ENCODE assay signal across 24 cellular contexts in the genomic region with DNA sequence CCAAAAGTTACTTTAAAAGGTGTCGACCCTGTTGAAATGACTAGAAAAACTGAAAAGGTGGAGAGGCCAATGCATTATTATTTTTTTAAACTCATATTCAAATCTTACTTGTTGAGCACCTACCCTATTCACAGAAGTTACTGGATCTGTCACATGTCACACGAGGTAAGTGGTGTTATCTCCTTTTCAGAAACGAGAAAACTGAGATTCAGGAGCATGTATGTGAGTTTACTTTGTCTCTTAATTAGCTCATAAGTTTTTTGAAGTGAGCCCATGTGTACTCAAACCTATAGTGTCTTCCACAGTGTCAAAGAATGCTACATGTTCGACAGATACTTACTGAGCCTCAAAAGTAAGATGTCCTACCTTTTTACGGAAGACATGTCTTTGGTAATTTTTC.
"Had no signal": no experiment of that assay in that cellular context is flagged by ENCODE, and none has a peak within 500 bp of the region (broad histone marks: within the 10 kb centered on the region; RNA-seq: fewer than 3 reads in every experiment).

No MANE protein-coding gene starts in this region.

- ATAC-seq: effector memory CD8-positive, alpha-beta T cell; foreskin keratinocyte; gastroesophageal sphincter; heart left ventricle; left colon; left lung; left ventricle myocardium superior; lower lobe of right lung; mucosa of descending colon; naive thymus-derived CD4-positive, alpha-beta T cell had no signal

- H3K27ac ChIP-seq: colonic mucosa, esophagus muscularis mucosa, foreskin keratinocyte, gastroesophageal sphincter, heart left ventricle, hepatocyte, left lung, lower lobe of right lung had no signal

- H3K79me2 ChIP-seq: hepatocyte had no signal

- H3K9me3 ChIP-seq: colonic mucosa, esophagus muscularis mucosa, gastroesophageal sphincter, heart left ventricle, left lung, lower lobe of right lung, mucosa of descending colon had no signal

- H3K36me3 ChIP-seq: colonic mucosa, esophagus muscularis mucosa, gastroesophageal sphincter, heart left ventricle, left lung, lower lobe of right lung had no signal

- DNase-seq: colonic mucosa; cortex of kidney; effector CD8-positive, alpha-beta T cell; effector memory CD8-positive, alpha-beta T cell; endodermal cell; foreskin keratinocyte; heart left ventricle; hypothalamus; immature natural killer cell; islet precursor cell; kidney; kidney glomerular epithelial cell; left colon; left lung; left ventricle myocardium superior; lower lobe of right lung; mesenchymal stem cell; mucosa of descending colon; naive thymus-derived CD4-positive, alpha-beta T cell had no signal

- H3K4me3 ChIP-seq: colonic mucosa, esophagus muscularis mucosa, gastroesophageal sphincter, heart left ventricle, hepatocyte, left lung, lower lobe of right lung, mucosa of descending colon had no signal

- H2AFZ ChIP-seq: hepatocyte had no signal

- H3K4me2 ChIP-seq: hepatocyte had no signal

- FAIRE-seq: endometrium, frontal cortex, kidney had no signal

- H3K27me3 ChIP-seq: colonic mucosa, esophagus muscularis mucosa, foreskin keratinocyte, gastroesophageal sphincter, heart left ventricle, hepatocyte, left lung had no signal
